ENCODE assay signal across 8 cellular contexts in the genomic region with DNA sequence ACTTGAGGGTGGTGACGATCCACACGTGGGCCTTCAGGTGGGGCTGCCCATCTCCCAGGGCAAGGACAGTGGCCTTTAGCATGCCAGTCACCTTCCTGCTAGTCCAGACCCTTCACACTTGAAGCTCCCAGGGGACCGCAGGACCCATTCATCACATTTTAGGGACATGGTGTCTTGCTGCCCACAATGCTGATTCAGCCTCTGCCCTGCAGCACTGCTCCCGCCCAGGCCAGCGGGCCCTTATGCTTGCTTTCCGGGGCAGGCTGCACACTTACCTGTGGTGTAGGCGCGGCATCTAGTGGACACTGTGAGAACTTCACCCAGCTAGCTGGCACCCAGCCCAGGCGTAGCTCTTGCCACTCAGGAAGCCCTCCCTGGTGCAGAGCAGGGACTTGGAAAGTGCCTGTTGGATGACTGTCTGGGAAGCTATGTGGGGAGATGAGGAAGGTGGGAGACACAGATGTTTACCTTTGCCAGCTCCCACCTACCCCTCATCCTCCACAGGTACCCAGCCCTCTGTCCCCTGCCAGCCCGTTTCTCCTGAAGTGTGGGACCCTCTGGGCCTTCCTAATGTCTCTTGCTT. TPM values are rescaled to one million over a fixed set of nuclear protein-coding genes. Genes with fewer than 3 reads are reported as not detected.
DNase-seq lines count a peak whose midpoint lies in the region; ATAC-seq, FAIRE-seq and TF ChIP-seq lines count a peak whose summit lies in the region.

No MANE protein-coding gene starts in this region.

- H3F3A ChIP-seq in neural cell (ENCODE audit: insufficient read depth, low read length, poor library complexity, severe bottlenecking): no peaks in the 10 kb centered on the region

- H3K36me3 Mint-ChIP-seq in activated T-cell treated with anti-CD3 and anti-CD28 coated beads, Interleukin-2, amount 50 U/mL, for 72 hours (ENCODE audit: insufficient read depth in 2 of 2): no peaks in the 10 kb centered on the region

- TF ChIP-seq EP300 in neural cell (conservative IDR thresholded peaks at IDR 0.05; ENCODE audit: poor library complexity, severe bottlenecking): no peak

- no peaks in the 10 kb centered on the region for H3K27me3 Mint-ChIP-seq in activated T-cell treated with anti-CD3 and anti-CD28 coated beads, Interleukin-2, amount 50 U/mL, for 72 hours (ENCODE audit: low read depth)

- H2AFZ ChIP-seq in Karpas-422 (ENCODE audit: low read length) (no peak overlapping the region), neural cell (ENCODE audit: low read depth, low read length) (no peak overlapping the region)

- peak; percentile 98 for TF ChIP-seq CTCF in neural cell (IDR thresholded peaks at IDR 0.05; ENCODE audit: poor library complexity, severe bottlenecking)

- H3K9me2 ChIP-seq in Karpas-422 (replicated peaks; ENCODE audit: insufficient read depth, low read length) (no peaks in the 10 kb centered on the region), neural cell (ENCODE audit: insufficient read depth, low read length) (no peaks in the 10 kb centered on the region)

- H3K79me2 ChIP-seq in Karpas-422 (ENCODE audit: low read length) (no peaks in the 10 kb centered on the region), neural cell (replicated peaks; ENCODE audit: insufficient read depth, low read length) (no peaks in the 10 kb centered on the region)

- H3K9ac ChIP-seq in Karpas-422 (ENCODE audit: low read length) (no peak overlapping the region), neural cell (ENCODE audit: low read length) (no peak overlapping the region)

- no peak overlapping the region for H3K27ac ChIP-seq in Karpas-422 (ENCODE audit: low read length)
- no peak overlapping the region for H3K27ac ChIP-seq in neural cell (ENCODE audit: low read length)

- no peak overlapping the region for H3K4me3 Mint-ChIP-seq in activated T-cell treated with anti-CD3 and anti-CD28 coated beads, Interleukin-2, amount 50 U/mL, for 72 hours

- 0 out of 2 replicates have a peak, but pooled peaks cover 2% of the 10 kb centered on the region for H3K4me1 ChIP-seq in Karpas-422 (ENCODE audit: low read length)

- TF ChIP-seq RAD21 in neural cell (conservative IDR thresholded peaks at IDR 0.05): peak; percentile 99

- H3K36me3 ChIP-seq in Karpas-422 (ENCODE audit: insufficient read depth, low read length): no peaks in the 10 kb centered on the region
- H3K36me3 ChIP-seq in neural cell (ENCODE audit: insufficient read depth, low read length): no peaks in the 10 kb centered on the region

- H3K4me1 Mint-ChIP-seq in activated T-cell treated with anti-CD3 and anti-CD28 coated beads, Interleukin-2, amount 50 U/mL, for 72 hours (ENCODE audit: low read depth): no peaks in the 10 kb centered on the region

- peak; percentile 79 for ATAC-seq in GM21367 (IDR thresholded peaks at IDR 0.05; ENCODE audit: unreplicated experiment)
- peak; percentile 89 to 93 for ATAC-seq in activated T-cell treated with anti-CD3 and anti-CD28 coated beads, Interleukin-2, amount 50 U/mL, for 72 hours (replicated peaks in 1 of 2)

- H3K27me3 ChIP-seq in Karpas-422 (ENCODE audit: low read length) (no peaks in the 10 kb centered on the region), neural cell (ENCODE audit: insufficient read depth, low read depth, low read length) (no peaks in the 10 kb centered on the region)

- no peak for FAIRE-seq in RCC 7860 (lab: Jason Lieb, UNC)

- no peak overlapping the region for H3K4me3 ChIP-seq in Karpas-422 (ENCODE audit: low read length)
- H3K4me3 ChIP-seq in neural cell (ENCODE audit: low read length): no peak overlapping the region

- H4K20me1 ChIP-seq in Karpas-422 (ENCODE audit: insufficient read depth, low read depth, low read length): no peaks in the 10 kb centered on the region
- no peaks in the 10 kb centered on the region for H4K20me1 ChIP-seq in neural cell (ENCODE audit: insufficient read depth)

- no peaks in the 10 kb centered on the region for H3K9me3 ChIP-seq in Karpas-422 (ENCODE audit: low read length)
- H3K9me3 ChIP-seq in neural cell (ENCODE audit: low read length): no peaks in the 10 kb centered on the region

- H3K27ac Mint-ChIP-seq in activated T-cell treated with anti-CD3 and anti-CD28 coated beads, Interleukin-2, amount 50 U/mL, for 72 hours: no peak overlapping the region

- no peaks in the 10 kb centered on the region for H3K9me3 Mint-ChIP-seq in activated T-cell treated with anti-CD3 and anti-CD28 coated beads, Interleukin-2, amount 50 U/mL, for 72 hours

- no peak overlapping the region for H3K4me2 ChIP-seq in Karpas-422 (ENCODE audit: low read depth, low read length, poor library complexity, severe bottlenecking)
- H3K4me2 ChIP-seq in neural cell (ENCODE audit: low read length): no peak overlapping the region

- DNase-seq in CMK (ENCODE audit: low read depth) (peak; percentile 88), Karpas-422 (peak; percentile 93), RCC 7860 (ENCODE audit: low spot score) (peak; percentile 68), fibroblast of peridontal ligament (ENCODE audit: extremely low read depth) (peak; percentile 83)
- DNase-seq in activated T-cell treated with anti-CD3 and anti-CD28 coated beads, Interleukin-2, amount 50 U/mL, for 72 hours: peak; percentile 79 to 85
- DNase-seq in stimulated activated naive CD4-positive, alpha-beta T cell treated with Interleukin-2 at 50 U/mL for 16 hours (lab: John Stamatoyannopoulos, UW): peak; percentile 67

TF ChIP-seq in neural cell, 6 proteins besides CTCF, POLR2A, EP300 and RAD21:
- TF ChIP-seq POLR2AphosphoS5 (IDR thresholded peaks at IDR 0.05) (no peak), SMC3 (conservative IDR thresholded peaks at IDR 0.05; ENCODE audit: poor library complexity) (peak; percentile 97), MXI1 (conservative IDR thresholded peaks at IDR 0.05; ENCODE audit: poor library complexity, severe bottlenecking) (no peak)
- TF ChIP-seq, protein P1, sequence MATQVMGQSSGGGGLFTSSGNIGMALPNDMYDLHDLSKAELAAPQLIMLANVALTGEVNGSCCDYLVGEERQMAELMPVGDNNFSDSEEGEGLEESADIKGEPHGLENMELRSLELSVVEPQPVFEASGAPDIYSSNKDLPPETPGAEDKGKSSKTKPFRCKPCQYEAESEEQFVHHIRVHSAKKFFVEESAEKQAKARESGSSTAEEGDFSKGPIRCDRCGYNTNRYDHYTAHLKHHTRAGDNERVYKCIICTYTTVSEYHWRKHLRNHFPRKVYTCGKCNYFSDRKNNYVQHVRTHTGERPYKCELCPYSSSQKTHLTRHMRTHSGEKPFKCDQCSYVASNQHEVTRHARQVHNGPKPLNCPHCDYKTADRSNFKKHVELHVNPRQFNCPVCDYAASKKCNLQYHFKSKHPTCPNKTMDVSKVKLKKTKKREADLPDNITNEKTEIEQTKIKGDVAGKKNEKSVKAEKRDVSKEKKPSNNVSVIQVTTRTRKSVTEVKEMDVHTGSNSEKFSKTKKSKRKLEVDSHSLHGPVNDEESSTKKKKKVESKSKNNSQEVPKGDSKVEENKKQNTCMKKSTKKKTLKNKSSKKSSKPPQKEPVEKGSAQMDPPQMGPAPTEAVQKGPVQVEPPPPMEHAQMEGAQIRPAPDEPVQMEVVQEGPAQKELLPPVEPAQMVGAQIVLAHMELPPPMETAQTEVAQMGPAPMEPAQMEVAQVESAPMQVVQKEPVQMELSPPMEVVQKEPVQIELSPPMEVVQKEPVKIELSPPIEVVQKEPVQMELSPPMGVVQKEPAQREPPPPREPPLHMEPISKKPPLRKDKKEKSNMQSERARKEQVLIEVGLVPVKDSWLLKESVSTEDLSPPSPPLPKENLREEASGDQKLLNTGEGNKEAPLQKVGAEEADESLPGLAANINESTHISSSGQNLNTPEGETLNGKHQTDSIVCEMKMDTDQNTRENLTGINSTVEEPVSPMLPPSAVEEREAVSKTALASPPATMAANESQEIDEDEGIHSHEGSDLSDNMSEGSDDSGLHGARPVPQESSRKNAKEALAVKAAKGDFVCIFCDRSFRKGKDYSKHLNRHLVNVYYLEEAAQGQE (IDR thresholded peaks at IDR 0.05; ENCODE audit: borderline replicate concordance): no peak
TF ChIP-seq in neural cell: peak in this region for 1.

RNA-seq across cellular contexts. Expression of a gene that starts 26.3 kb away (rescaled TPM):
- total RNA-seq in Karpas-422 (2014; rRNA removed; shearing (Covaris generic); ENCODE audit: low replicate concordance): 30.0 and 46.8 TPM in 2 replicates
- total RNA-seq in activated T-cell treated with anti-CD3 and anti-CD28 coated beads, Interleukin-2, amount 50 U/mL, for 72 hours: 10 to 100 TPM; 75.9 to 79.1 TPM
- 37.5 and 40.4 TPM in 2 replicates for polyA plus RNA-seq in neural cell
- polyA minus RNA-seq in neural cell: 74.0 and 99.9 TPM in 2 replicates
